Comparison of ENCODE assay signal across 1 cellular context in the genomic region with DNA sequence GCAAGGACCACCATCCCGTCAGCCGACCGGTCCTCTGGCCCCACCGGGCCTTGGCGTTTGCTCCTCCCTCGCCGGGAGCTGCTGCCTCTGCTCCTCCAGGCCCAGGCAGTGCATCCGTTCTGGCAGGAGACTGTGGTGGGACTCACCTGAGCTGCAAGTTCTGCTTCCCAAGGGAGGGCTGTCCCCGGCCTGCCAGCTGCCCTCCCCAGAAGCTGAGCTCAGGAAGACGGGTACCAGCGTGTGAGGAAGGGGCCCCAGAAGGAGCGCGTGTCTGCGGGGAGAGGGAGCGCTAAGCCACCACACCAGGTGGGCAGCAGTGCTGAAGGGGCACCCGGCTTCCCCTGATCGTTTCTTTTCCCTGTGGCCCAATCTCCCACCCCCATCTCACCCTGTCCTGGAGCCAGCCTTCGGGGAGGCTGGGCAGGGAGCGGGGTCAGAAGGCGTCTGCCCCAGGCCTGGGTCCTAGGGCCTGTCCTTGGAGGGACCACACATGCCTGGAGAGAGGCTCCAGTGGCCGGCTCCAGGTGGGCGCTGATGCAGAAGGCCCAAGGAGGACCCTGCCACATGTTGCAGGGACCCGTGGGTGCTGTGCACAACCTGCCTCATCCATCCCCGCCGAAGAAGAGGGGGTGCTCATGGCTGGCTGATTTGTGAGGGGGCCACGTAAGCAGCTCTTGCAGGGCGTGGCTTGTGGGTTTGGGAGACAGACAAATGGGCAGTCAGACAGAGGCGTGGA.
TF ChIP-seq lines count a peak whose summit lies in the region.

No MANE protein-coding gene starts in this region.

TF ChIP-seq in SK-N-SH, 30 proteins besides CTCF, POLR2A, EP300 and RAD21 (continued from another document):
- TF ChIP-seq SMC3 (IDR thresholded peaks at IDR 0.05; ENCODE audit: low read depth, low read length) = no peak
TF ChIP-seq in SK-N-SH: peak in this region for 0.
